Comparison of ENCODE assay signal across 22 cellular contexts in the genomic region with DNA sequence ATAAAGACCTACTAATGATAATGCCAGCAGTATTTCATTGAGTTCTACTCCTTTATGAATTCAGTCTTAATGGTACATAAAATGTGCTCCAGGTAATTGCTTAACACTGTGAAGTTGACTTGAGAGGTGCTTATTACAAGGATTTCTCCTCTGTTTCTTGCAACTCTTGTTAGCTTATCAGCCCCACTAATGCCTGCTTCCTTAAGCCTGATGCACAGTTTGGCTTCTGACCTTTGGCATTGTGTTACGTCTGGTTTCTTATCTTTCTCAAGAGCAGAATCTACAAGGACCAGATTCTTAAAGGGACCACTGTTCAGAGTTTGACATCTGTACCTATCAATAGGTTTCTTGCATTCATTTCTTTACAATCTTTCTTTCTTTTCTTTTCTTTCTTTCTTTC.
DNase-seq lines count a peak whose midpoint lies in the region; ATAC-seq, FAIRE-seq and TF ChIP-seq lines count a peak whose summit lies in the region.
"Had no signal": no experiment of that assay in that cellular context is flagged by ENCODE, and none has a peak within 500 bp of the region (broad histone marks: within the 10 kb centered on the region; RNA-seq: fewer than 3 reads in every experiment).

No MANE protein-coding gene starts in this region.

- TF ChIP-seq POLR2A in H1 (IDR thresholded peaks at IDR 0.05; ENCODE audit: control extremely low read depth in 1 of 2, low read depth in 2 of 2, low read length in 2 of 2) (no peak), vagina (IDR thresholded peaks at IDR 0.05) (no peak), testis (IDR thresholded peaks at IDR 0.05) (no peak)

- H3K4me3 ChIP-seq in cardiac muscle cell (no peak overlapping the region), H1 (ENCODE audit: extremely low read depth in 1 of 4, insufficient read depth in 2 of 4, low read depth in 3 of 4, low read length in 4 of 4) (no peak overlapping the region), left lung (no peak overlapping the region), vagina (no peak overlapping the region), testis (no peak overlapping the region)
- H3K4me3 ChIP-seq: MG63 had no signal

- H4K8ac ChIP-seq in H1 (ENCODE audit: extremely low read depth, insufficient read depth, low read length): no peak overlapping the region

- H3K9ac ChIP-seq in H1 (replicated peaks in 1 of 4; ENCODE audit: extremely low read depth in 1 of 4, low read depth in 3 of 4, low read length in 3 of 4): no peak overlapping the region

- no peaks in the 10 kb centered on the region for H3K36me3 ChIP-seq in cardiac muscle cell
- H3K36me3 ChIP-seq in H1 (ENCODE audit: control insufficient read depth in 2 of 4, insufficient read depth in 4 of 4, low read length in 3 of 4): no peaks in the 10 kb centered on the region
- H3K36me3 ChIP-seq in left lung: no peaks in the 10 kb centered on the region
- no peaks in the 10 kb centered on the region for H3K36me3 ChIP-seq in vagina
- H3K36me3 ChIP-seq in testis (ENCODE audit: low read depth, missing control alignments): no peaks in the 10 kb centered on the region
- H3K36me3 ChIP-seq: BE2C, MG63 had no signal

- H2AFZ ChIP-seq in H1 (ENCODE audit: low read length): peak overlapping the region; percentile 20; the same call in 1 of the 2 replicates

- POLR2A ChIA-PET in H1 (lab: Charles Lee; ENCODE audit: partially characterized antibody): no interaction called here

- TF ChIP-seq CTCF in cardiac muscle cell (IDR thresholded peaks at IDR 0.05; ENCODE audit: low read depth, low read length): no peak
- TF ChIP-seq CTCF in H1 (IDR thresholded peaks at IDR 0.05; ENCODE audit: control extremely low read depth in 1 of 3, insufficient read depth in 1 of 3, low read depth in 1 of 3, low read length in 3 of 3): no peak
- TF ChIP-seq CTCF in left lung (IDR thresholded peaks at IDR 0.05): no peak
- no peak for TF ChIP-seq CTCF in vagina (IDR thresholded peaks at IDR 0.05)
- TF ChIP-seq CTCF in testis (IDR thresholded peaks at IDR 0.05): no peak

- H2BK20ac ChIP-seq in H1 (ENCODE audit: low read length): no peak overlapping the region

- no peak overlapping the region for H3K4ac ChIP-seq in H1 (replicated peaks; ENCODE audit: insufficient read length, low read depth, low read length)

- H3K27ac ChIP-seq in cardiac muscle cell (no peak overlapping the region), H1 (ENCODE audit: low read depth, low read length) (no peak overlapping the region), left lung (no peak overlapping the region), vagina (no peak overlapping the region), testis (no peak overlapping the region)

- no peak overlapping the region for H2BK5ac ChIP-seq in H1 (ENCODE audit: low read depth, low read length)

- no peak overlapping the region for H3K18ac ChIP-seq in H1 (ENCODE audit: extremely low read depth, low read length)

- no peaks in the 10 kb centered on the region for H3K79me2 ChIP-seq in H1 (ENCODE audit: control insufficient read depth in 1 of 2, insufficient read depth in 2 of 2, low read length in 2 of 2)

- H3K14ac ChIP-seq in H1 (ENCODE audit: insufficient read length): no peak overlapping the region

- 84% methylated on average over 1 of the region's 1 CpG; no CpG with 5 or more reads in 1 of the 2 experiments for WGBS in H1 (ENCODE audit: extremely low coverage in 1 of 2, insufficient coverage in 1 of 2, insufficient read length in 1 of 2, insufficient replicate concordance in 2 of 2, low coverage in 1 of 2, low lambda C conversion rate in 2 of 2, missing lambda C conversion rate in 1 of 2), 2 experiments
- 32 to 41% methylated on average over 1 of the region's 1 CpG for WGBS in testis, 2 donors

- H3K27me3 ChIP-seq in cardiac muscle cell: no peaks in the 10 kb centered on the region
- H3K27me3 ChIP-seq in H1 (replicated peaks in 1 of 4; ENCODE audit: control insufficient read depth in 3 of 4, extremely low read depth in 1 of 4, insufficient read depth in 3 of 4, low read length in 3 of 4): no peaks in the 10 kb centered on the region
- H3K27me3 ChIP-seq in left lung: no peaks in the 10 kb centered on the region
- no peaks in the 10 kb centered on the region for H3K27me3 ChIP-seq in vagina
- no peaks in the 10 kb centered on the region for H3K27me3 ChIP-seq in testis
- H3K27me3 ChIP-seq: BE2C, MG63 had no signal

- H2BK120ac ChIP-seq in H1 (replicated peaks; ENCODE audit: low read depth, low read length): no peak overlapping the region

- intact Hi-C loops in left ventricle myocardium superior (cut with micrococcal nuclease) (no loop called here), left lung (cut with DNase I) (no loop called here), vagina (cut with DNase I) (no loop called here), testis (cut with DNase I; ENCODE audit: low total_unique reads) (no loop called here)

- no peak overlapping the region for H3K56ac ChIP-seq in H1 (replicated peaks; ENCODE audit: insufficient read length, low read depth, low read length)

- TF ChIP-seq RAD21 in H1 (IDR thresholded peaks at IDR 0.05 in 1 of 2, conservative IDR thresholded peaks at IDR 0.05 in 1 of 2; ENCODE audit: low read depth in 2 of 2, low read length in 2 of 2): no peak

- H3K4me1 ChIP-seq in cardiac muscle cell (ENCODE audit: low read depth): peaks cover 14% of the 10 kb centered on the region
- H3K4me1 ChIP-seq in H1 (replicated peaks in 1 of 4; ENCODE audit: control insufficient read depth in 3 of 4, insufficient read depth in 4 of 4, low read length in 3 of 4): no peaks in the 10 kb centered on the region
- H3K4me1 ChIP-seq in left lung: no peaks in the 10 kb centered on the region
- no peaks in the 10 kb centered on the region for H3K4me1 ChIP-seq in vagina
- H3K4me1 ChIP-seq in testis: no peaks in the 10 kb centered on the region
- H3K4me1 ChIP-seq: BE2C had no signal

- H3K23me2 ChIP-seq in H1 (ENCODE audit: low read depth, low read length): no peaks in the 10 kb centered on the region

- no peak for FAIRE-seq in H1 (lab: Jason Lieb, UNC)
- FAIRE-seq: G401.6 had no signal

- no peak overlapping the region for H3K4me2 ChIP-seq in H1 (ENCODE audit: insufficient read depth in 1 of 2, low read depth in 2 of 2, low read length in 2 of 2)

- H3K9me3 ChIP-seq in cardiac muscle cell (ENCODE audit: low read depth) (no peaks in the 10 kb centered on the region), H1 (ENCODE audit: insufficient read depth in 2 of 2, low read depth in 1 of 2, low read length in 1 of 2) (no peaks in the 10 kb centered on the region), left lung (peaks cover 0 to 5% of the 10 kb centered on the region in 2 donors), vagina (no peaks in the 10 kb centered on the region), testis (no peaks in the 10 kb centered on the region)
- H3K9me3 ChIP-seq: BE2C, MG63 had no signal

- H4K91ac ChIP-seq in H1 (replicated peaks; ENCODE audit: insufficient read length, low read length): no peak overlapping the region

- no peak overlapping the region for H3K23ac ChIP-seq in H1 (ENCODE audit: insufficient read length)

- CTCF ChIA-PET in H1 (lab: Charles Lee; ENCODE audit: partially characterized antibody): no interaction called here

- no peak overlapping the region for H2AK5ac ChIP-seq in H1 (ENCODE audit: low read depth, low read length)

- no peak overlapping the region for H2BK12ac ChIP-seq in H1 (ENCODE audit: low read depth, low read length)

- DNase-seq in cardiac muscle cell (ENCODE audit: low read depth in 1 of 2, low spot score in 1 of 2): peak; percentile 31 to 39
- no peak for DNase-seq in left ventricle myocardium superior
- DNase-seq in H1 (ENCODE audit: low read depth in 1 of 2, low spot score in 2 of 2): no peak
- DNase-seq in left lung: no peak
- no peak for DNase-seq in epidermal melanocyte (ENCODE audit: insufficient read length, low spot score)
- no peak for DNase-seq in AG08395 (ENCODE audit: low spot score)
- no peak for DNase-seq in vagina (ENCODE audit: extremely low spot score in 2 of 2)
- DNase-seq in testis: no peak
- DNase-seq: BE2C; CD4-positive, CD25-positive, alpha-beta regulatory T cell; COR-L47; DMS 273 treated with DMSO at 0.1 percent for 48 hours; DND-41; H9; Kasumi-1; MG63; NCI-H1092; NCI-H1436 treated with DMSO at 0.1 percent for 48 hours; NCI-H2029; NCI-H2171 treated with DMSO at 0.1 percent for 48 hours; SHP77 had no signal

- no peak for ATAC-seq in left ventricle myocardium superior
- ATAC-seq in left lung: peak; percentile 85

- TF ChIP-seq EP300 in H1 (IDR thresholded peaks at IDR 0.05; ENCODE audit: borderline replicate concordance in 1 of 2, low read depth in 2 of 2, low read length in 2 of 2): no peak

- H4K20me1 ChIP-seq in H1 (replicated peaks in 1 of 2; ENCODE audit: control insufficient read depth in 1 of 2, insufficient read depth in 2 of 2, low read length in 2 of 2): no peaks in the 10 kb centered on the region

- H4K5ac ChIP-seq in H1 (ENCODE audit: insufficient read length, low read depth, low read length): no peak overlapping the region

- H2BK15ac ChIP-seq in H1 (ENCODE audit: low read length): no peak overlapping the region

- H3K79me1 ChIP-seq in H1 (ENCODE audit: low read depth, low read length): no peaks in the 10 kb centered on the region

TF ChIP-seq in H1, 55 proteins besides CTCF, POLR2A, EP300 and RAD21:
- TF ChIP-seq SIRT6 (IDR thresholded peaks at IDR 0.05; ENCODE audit: low read length) (no peak), CBX5 (IDR thresholded peaks at IDR 0.05; ENCODE audit: low read depth, low read length) (no peak)

Comparison
In these comparisons a context has a peak if more than half of its experiments do, and no peak if none do; other contexts are left out.
1. DNase-seq: peak in cardiac muscle cell (2 of 2); none in left ventricle myocardium superior (single experiment), H1 (0 of 2), left lung (0 of 2), epidermal melanocyte (single experiment), AG08395 (single experiment), vagina (0 of 2) and testis (single experiment).